Comparison of ENCODE assay signal across 13 cellular contexts in genomic region chr17:44928950-44929720, GRCh38. TPM values are rescaled to one million over a fixed set of nuclear protein-coding genes. Genes with fewer than 3 reads are reported as not detected.
"Had no signal": no experiment of that assay in that cellular context is flagged by ENCODE, and none has a peak within 500 bp of the region (broad histone marks: within the 10 kb centered on the region; RNA-seq: fewer than 3 reads in every experiment).

No MANE protein-coding gene starts in this region.

- H3K27ac ChIP-seq: epithelial cell of prostate, lower lobe of right lung had no signal

- FAIRE-seq: frontal cortex, urothelium cell line had no signal

- H3K4me3 ChIP-seq: lower lobe of right lung had no signal

- H3K9me3 ChIP-seq: lower lobe of right lung had no signal

- H3K36me3 ChIP-seq: lower lobe of right lung had no signal

- H3K4me1 ChIP-seq: lower lobe of right lung had no signal

- ATAC-seq: lower lobe of right lung; sciatic nerve; stimulated activated effector memory CD8-positive, alpha-beta T cell treated with anti-CD3 and anti-CD28 coated beads, Interleukin-12 subunit alpha, Interleukin-12 subunit beta, amount 100 ng/mL, for 72 hours had no signal

- DNase-seq: activated CD4-positive, alpha-beta T cell treated with anti-CD3 and anti-CD28 coated beads, Interleukin-2, amount 50 U/mL, for 48 hours; activated T-cell treated with anti-CD3 and anti-CD28 coated beads, Interleukin-2, amount 50 U/mL, for 24 hours; amygdala; effector memory CD4-positive, alpha-beta T cell; immature natural killer cell; stimulated activated CD4-positive, alpha-beta T cell treated with anti-CD3 and anti-CD28 coated beads, Interleukin-12 subunit alpha, Interleukin-12 subunit beta, amount 100 ng/mL, for 4 hours had no signal

RNA-seq across cellular contexts. Expression of gene GFAP, which starts 13.8 kb away (rescaled TPM):
- total RNA-seq: lower lobe of right lung had no signal
- polyA plus RNA-seq: neural cell had no signal

RNA-seq across cellular contexts. Expression of gene C1QL1, which starts 39.0 kb away (rescaled TPM):
- total RNA-seq: lower lobe of right lung had no signal
